ENCODE assay signal across 8 cellular contexts in the genomic region with DNA sequence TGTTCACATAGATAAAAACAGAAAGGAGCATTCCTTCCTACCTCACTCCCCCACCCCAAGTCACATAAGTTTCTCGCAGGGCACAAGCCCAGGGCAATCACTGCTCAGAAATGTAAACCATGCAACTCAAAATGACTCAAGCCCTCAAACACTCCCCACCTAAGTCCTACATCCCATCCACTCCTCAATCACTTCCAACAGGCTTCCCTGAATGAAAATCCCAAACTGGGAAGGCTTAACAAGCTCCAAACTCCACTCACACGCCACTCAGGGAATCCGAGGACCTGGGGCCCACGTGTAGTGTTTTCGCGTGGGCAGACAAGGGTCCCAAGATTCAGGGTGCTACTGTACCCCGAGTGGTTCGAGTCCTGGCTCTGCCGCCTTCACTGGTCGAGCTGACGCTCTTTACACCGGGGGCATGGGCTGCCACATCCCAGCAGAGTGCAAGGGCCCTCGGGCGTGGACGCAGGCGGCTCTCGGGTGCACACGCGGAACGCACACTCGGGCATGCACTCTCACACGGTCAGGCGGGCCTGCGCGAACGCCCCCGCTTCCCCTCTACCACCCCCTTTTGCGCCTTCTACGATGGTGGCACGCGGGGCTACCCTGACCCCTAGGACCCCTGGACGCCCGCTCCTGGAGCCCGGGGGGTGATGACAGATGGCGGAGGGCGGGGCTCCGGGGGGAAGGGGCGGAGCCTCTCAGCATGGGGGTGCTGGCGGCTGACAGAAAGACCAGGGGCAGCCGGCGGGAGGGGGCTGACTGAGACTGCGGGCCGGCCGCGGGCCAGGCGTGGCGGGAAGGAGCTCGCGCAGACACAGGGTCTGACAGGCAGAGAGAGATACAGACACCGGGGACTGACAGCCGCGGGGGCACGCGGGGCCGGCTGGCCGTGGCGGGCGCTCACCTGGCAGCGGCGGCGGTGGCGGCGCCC. TPM values are rescaled to one million over a fixed set of nuclear protein-coding genes. Genes with fewer than 3 reads are reported as not detected.
A peak's percentile ranks its signal among the peaks of the same experiment; 100 is the strongest.
DNase-seq lines count a peak whose midpoint lies in the region; ATAC-seq, FAIRE-seq and TF ChIP-seq lines count a peak whose summit lies in the region.

No MANE protein-coding gene starts in this region.

- H3K4me3 ChIP-seq in BE2C (ENCODE audit: low read depth, low read length) = peak overlapping the region; percentile 77
- H3K4me3 ChIP-seq in NT2/D1 (ENCODE audit: insufficient read length, low read depth) = peak overlapping the region; percentile 91
- peak overlapping the region; percentile 76 to 89 (median 83) for H3K4me3 ChIP-seq in esophagus muscularis mucosa

- H3K9ac ChIP-seq in NT2/D1 (ENCODE audit: insufficient read length, low read depth) = peak overlapping the region; percentile 93

- DNase-seq in BE2C = peak; percentile 87
- peak; percentile 75 for DNase-seq in GM19239 (ENCODE audit: insufficient read length, low spot score)
- DNase-seq in NT2/D1 (ENCODE audit: low read depth, low spot score) = no peak
- DNase-seq in activated T-cell treated with anti-CD3 and anti-CD28 coated beads, Interleukin-2, amount 50 U/mL, for 4 hours = peak; percentile 76
- peak; percentile 94 for DNase-seq in esophagus muscularis mucosa (ENCODE audit: extremely low spot score)
- peak; percentile 59 for DNase-seq in naive B cell

- intact Hi-C loops in esophagus muscularis mucosa (cut with DNase I) = loop anchor here (5.0 kb wide), 2 partner anchors 65 to 85 kb away; no protein-coding TSS in a partner anchor

- H3K27ac Mint-ChIP-seq in naive B cell = peak overlapping the region; percentile 54 to 96 (median 86)
- H3K27ac Mint-ChIP-seq in stimulated activated memory B cell treated with anti-CD40 and anti-IgM and Interleukin-4, amounts not matched to agents 10 μg/mL and 1 μg/mL and 100 μg/mL, for 72 hours = peak overlapping the region; percentile 85

- no peaks in the 10 kb centered on the region for H3K9me3 Mint-ChIP-seq in activated T-cell treated with anti-CD3 and anti-CD28 coated beads, Interleukin-2, amount 50 U/mL, for 4 hours
- no peaks in the 10 kb centered on the region for H3K9me3 Mint-ChIP-seq in naive B cell
- H3K9me3 Mint-ChIP-seq in stimulated activated memory B cell treated with anti-CD40 and anti-IgM and Interleukin-4, amounts not matched to agents 10 μg/mL and 1 μg/mL and 100 μg/mL, for 72 hours = no peaks in the 10 kb centered on the region

- 2% methylated on average over 17 of the region's 63 CpGs for WGBS in esophagus muscularis mucosa

- no peak for TF ChIP-seq POLR2A in esophagus muscularis mucosa (IDR thresholded peaks at IDR 0.05; ENCODE audit: low read depth)

- peak overlapping the region; percentile 87 for H3K4me3 Mint-ChIP-seq in activated T-cell treated with anti-CD3 and anti-CD28 coated beads, Interleukin-2, amount 50 U/mL, for 4 hours
- peak overlapping the region; percentile 82 to 96 (median 90) for H3K4me3 Mint-ChIP-seq in naive B cell
- peak overlapping the region; percentile 93 for H3K4me3 Mint-ChIP-seq in stimulated activated memory B cell treated with anti-CD40 and anti-IgM and Interleukin-4, amounts not matched to agents 10 μg/mL and 1 μg/mL and 100 μg/mL, for 72 hours

- H3K4me1 ChIP-seq in BE2C (no peaks in the 10 kb centered on the region), NT2/D1 (ENCODE audit: insufficient read depth, insufficient read length) (peaks cover 3% of the 10 kb centered on the region), esophagus muscularis mucosa (peaks cover 24 to 54% (median 50%) of the 10 kb centered on the region in 4 donors)

- no peaks in the 10 kb centered on the region for H3K9me3 ChIP-seq in BE2C
- peaks cover 9% of the 10 kb centered on the region; the same call in 1 of the 2 replicates for H3K9me3 ChIP-seq in NT2/D1 (ENCODE audit: insufficient read depth, low read length)
- no peaks in the 10 kb centered on the region for H3K9me3 ChIP-seq in esophagus muscularis mucosa

- TF ChIP-seq EP300 in esophagus muscularis mucosa (IDR thresholded peaks at IDR 0.05) = no peak

- peaks cover 13% of the 10 kb centered on the region for H3K4me1 Mint-ChIP-seq in activated T-cell treated with anti-CD3 and anti-CD28 coated beads, Interleukin-2, amount 50 U/mL, for 4 hours (ENCODE audit: low read depth)
- H3K4me1 Mint-ChIP-seq in naive B cell = peaks cover 10 to 15% (median 10%) of the 10 kb centered on the region in 3 donors
- H3K4me1 Mint-ChIP-seq in stimulated activated memory B cell treated with anti-CD40 and anti-IgM and Interleukin-4, amounts not matched to agents 10 μg/mL and 1 μg/mL and 100 μg/mL, for 72 hours = peaks cover 17% of the 10 kb centered on the region

- H3K36me3 ChIP-seq in BE2C (no peaks in the 10 kb centered on the region), NT2/D1 (ENCODE audit: insufficient read depth, insufficient read length, low read length) (no peaks in the 10 kb centered on the region), esophagus muscularis mucosa (no peaks in the 10 kb centered on the region)

- H3K27ac ChIP-seq in esophagus muscularis mucosa (replicated peaks in 1 of 4) = peak overlapping the region; percentile 89 to 97 (median 95)

- no peaks in the 10 kb centered on the region for H3K36me3 Mint-ChIP-seq in activated T-cell treated with anti-CD3 and anti-CD28 coated beads, Interleukin-2, amount 50 U/mL, for 4 hours (ENCODE audit: insufficient read depth)
- no peaks in the 10 kb centered on the region for H3K36me3 Mint-ChIP-seq in naive B cell
- no peaks in the 10 kb centered on the region for H3K36me3 Mint-ChIP-seq in stimulated activated memory B cell treated with anti-CD40 and anti-IgM and Interleukin-4, amounts not matched to agents 10 μg/mL and 1 μg/mL and 100 μg/mL, for 72 hours

- no peak for TF ChIP-seq CTCF in BE2C (IDR thresholded peaks at IDR 0.05; ENCODE audit: low read depth, low read length)
- TF ChIP-seq CTCF in esophagus muscularis mucosa (IDR thresholded peaks at IDR 0.05) = no peak

- ATAC-seq in HG03432 (IDR thresholded peaks at IDR 0.05; ENCODE audit: unreplicated experiment) (peak; percentile 76), naive B cell (ENCODE audit: low read depth in 2 of 2) (peak; percentile 52 to 54)
- ATAC-seq in activated T-cell treated with anti-CD3 and anti-CD28 coated beads, Interleukin-2, amount 50 U/mL, for 4 hours = peak; percentile 77 to 78
- ATAC-seq in stimulated activated memory B cell treated with anti-CD40 and anti-IgM and Interleukin-4, amounts not matched to agents 10 μg/mL and 1 μg/mL and 100 μg/mL, for 72 hours = peak; percentile 84

- no peaks in the 10 kb centered on the region for H3K27me3 ChIP-seq in BE2C
- no peaks in the 10 kb centered on the region for H3K27me3 ChIP-seq in NT2/D1 (ENCODE audit: insufficient read depth, insufficient read length)
- no peaks in the 10 kb centered on the region for H3K27me3 ChIP-seq in esophagus muscularis mucosa

- peak; percentile 18 for FAIRE-seq in GM19239 (lab: Jason Lieb, UNC)

- no peaks in the 10 kb centered on the region for H3K27me3 Mint-ChIP-seq in activated T-cell treated with anti-CD3 and anti-CD28 coated beads, Interleukin-2, amount 50 U/mL, for 4 hours (ENCODE audit: low read depth)
- H3K27me3 Mint-ChIP-seq in naive B cell = no peaks in the 10 kb centered on the region
- no peaks in the 10 kb centered on the region for H3K27me3 Mint-ChIP-seq in stimulated activated memory B cell treated with anti-CD40 and anti-IgM and Interleukin-4, amounts not matched to agents 10 μg/mL and 1 μg/mL and 100 μg/mL, for 72 hours

RNA-seq across cellular contexts. Expression of gene ZHX3, which starts 0.7 kb away (rescaled TPM):
- 3.5 TPM for polyA plus RNA-seq in BE2C (2012; ENCODE audit: insufficient read depth, insufficient read length, low read depth)
- total RNA-seq in activated T-cell treated with anti-CD3 and anti-CD28 coated beads, Interleukin-2, amount 50 U/mL, for 4 hours = 10 to 100 TPM in 1 of 3 donors, 1 to 10 TPM in 2; 6.9 to 11.9 (median 9.9) TPM
- total RNA-seq in esophagus muscularis mucosa = 100 to 1,000 TPM in 3 of 4 donors, 10 to 100 TPM in 1; 89.3 to 173 (median 156) TPM
- 10 to 100 TPM in 3 of 6 donors, 1 to 10 TPM in 3; 3.8 to 27.8 (median 11.9) TPM for polyA plus RNA-seq in naive B cell (ENCODE audit: low read depth in 6 of 6)

RNA-seq across cellular contexts. Expression of gene LPIN3, which starts 23.8 kb away (rescaled TPM):
- 0.36 TPM for polyA plus RNA-seq in BE2C (2012; ENCODE audit: insufficient read depth, insufficient read length, low read depth)
- under 1 TPM; 0.19 to 0.32 (median 0.20) TPM for total RNA-seq in activated T-cell treated with anti-CD3 and anti-CD28 coated beads, Interleukin-2, amount 50 U/mL, for 4 hours
- 10 to 100 TPM in 2 of 4 donors, 1 to 10 TPM in 2; 7.6 to 19.8 (median 10.7) TPM for total RNA-seq in esophagus muscularis mucosa
- polyA plus RNA-seq in naive B cell (ENCODE audit: low read depth in 6 of 6) = not detected

RNA-seq across cellular contexts. Expression of gene EMILIN3, which starts 49.7 kb away (rescaled TPM):
- polyA plus RNA-seq in BE2C (2012; ENCODE audit: insufficient read depth, insufficient read length, low read depth) = not detected
- not detected for total RNA-seq in activated T-cell treated with anti-CD3 and anti-CD28 coated beads, Interleukin-2, amount 50 U/mL, for 4 hours
- total RNA-seq in esophagus muscularis mucosa = 1 to 10 TPM in 3 of 4 donors, under 1 TPM in 1; 0.83 to 5.6 (median 4.5) TPM
- polyA plus RNA-seq in naive B cell (ENCODE audit: low read depth in 6 of 6) = not detected

Comparison
In these comparisons a context has a peak if more than half of its experiments do, and no peak if none do; other contexts are left out.
1. RNA of gene ZHX3, which starts 0.7 kb away (total RNA-seq): 89.3 to 173 TPM in esophagus muscularis mucosa; 6.9 to 11.9 TPM in activated T-cell treated with anti-CD3 and anti-CD28 coated beads, Interleukin-2, amount 50 U/mL, for 4 hours; every median in the first group is over 4 times any median in the second.
2. RNA of gene LPIN3, which starts 23.8 kb away (total RNA-seq): 7.6 to 19.8 TPM in esophagus muscularis mucosa; 0.19 to 0.32 TPM in activated T-cell treated with anti-CD3 and anti-CD28 coated beads, Interleukin-2, amount 50 U/mL, for 4 hours; every median in the first group is over 4 times any median in the second.
3. Peak in every context shown above with its lines, with median percentiles within 50 percentile points of each other: H3K4me3 ChIP-seq, ATAC-seq and H3K4me3 Mint-ChIP-seq.